Comparison of ENCODE assay signal across 15 cellular contexts in genomic region chr5:53472720-53473510, GRCh38. TPM values are rescaled to one million over a fixed set of nuclear protein-coding genes. Genes with fewer than 3 reads are reported as not detected.
DNase-seq lines count a peak whose midpoint lies in the region; ATAC-seq and TF ChIP-seq lines count a peak whose summit lies in the region.
"Had no signal": no experiment of that assay in that cellular context is flagged by ENCODE, and none has a peak within 500 bp of the region (broad histone marks: within the 10 kb centered on the region; RNA-seq: fewer than 3 reads in every experiment).

No MANE protein-coding gene starts in this region.

- peaks cover 45% of the 10 kb centered on the region for H3K27me3 Mint-ChIP-seq in activated CD8-positive, alpha-beta T cell treated with anti-CD3 and anti-CD28 coated beads for 36 hours

- H3K9me3 ChIP-seq in right atrium auricular region (no peaks in the 10 kb centered on the region), RWPE2 (ENCODE audit: severe bottlenecking) (no peaks in the 10 kb centered on the region), spleen (no peaks in the 10 kb centered on the region)
- H3K9me3 ChIP-seq: BE2C had no signal

- no peak overlapping the region for H3K4me3 Mint-ChIP-seq in activated CD8-positive, alpha-beta T cell treated with anti-CD3 and anti-CD28 coated beads for 36 hours
- H3K4me3 Mint-ChIP-seq: CD4-positive, alpha-beta memory T cell; GM23338 had no signal

- WGBS in spleen, 5 donors: 60 to 82% (median 68%) methylated on average over 4 of the region's 4 CpGs

- H3K4me3 ChIP-seq in right atrium auricular region: no peak overlapping the region
- H3K4me3 ChIP-seq in AG10803 (ENCODE audit: low read length): no peak overlapping the region
- H3K4me3 ChIP-seq in RWPE2 (ENCODE audit: severe bottlenecking): no peak overlapping the region
- H3K4me3 ChIP-seq in epithelial cell of esophagus (ENCODE audit: low read length): no peak overlapping the region
- no peak overlapping the region for H3K4me3 ChIP-seq in spleen
- H3K4me3 ChIP-seq: GM23338 had no signal

- TF ChIP-seq CTCF in right atrium auricular region (IDR thresholded peaks at IDR 0.05): no peak
- no peak for TF ChIP-seq CTCF in AG10803 (conservative IDR thresholded peaks at IDR 0.05; ENCODE audit: low read length)
- no peak for TF ChIP-seq CTCF in RWPE2 (IDR thresholded peaks at IDR 0.05; ENCODE audit: poor library complexity, severe bottlenecking)
- no peak for TF ChIP-seq CTCF in epithelial cell of esophagus (IDR thresholded peaks at IDR 0.05; ENCODE audit: insufficient read depth, low read depth, low read length, missing control alignments)
- no peak for TF ChIP-seq CTCF in spleen (IDR thresholded peaks at IDR 0.05 in 8 of 11, conservative IDR thresholded peaks at IDR 0.05 in 3 of 11)
- TF ChIP-seq CTCF in activated CD8-positive, alpha-beta T cell treated with anti-CD3 and anti-CD28 coated beads for 36 hours (IDR thresholded peaks at IDR 0.05): no peak

- H3K27me3 ChIP-seq in right atrium auricular region: no peaks in the 10 kb centered on the region
- H3K27me3 ChIP-seq in RWPE2 (ENCODE audit: insufficient read depth, poor library complexity, severe bottlenecking): no peaks in the 10 kb centered on the region
- H3K27me3 ChIP-seq in spleen (replicated peaks in 1 of 7): peaks cover 0 to 39% (median 2%) of the 10 kb centered on the region in 7 donors
- H3K27me3 ChIP-seq: BE2C had no signal

- no peaks in the 10 kb centered on the region for H3K36me3 Mint-ChIP-seq in activated CD8-positive, alpha-beta T cell treated with anti-CD3 and anti-CD28 coated beads for 36 hours (ENCODE audit: low read depth)
- H3K36me3 Mint-ChIP-seq: CD4-positive, alpha-beta memory T cell had no signal

- POLR2A ChIA-PET in activated CD8-positive, alpha-beta T cell treated with anti-CD3 and anti-CD28 coated beads for 36 hours (lab: Charles Lee): no interaction called here

- H3K4me1 Mint-ChIP-seq in activated CD8-positive, alpha-beta T cell treated with anti-CD3 and anti-CD28 coated beads for 36 hours (ENCODE audit: low read depth): no peaks in the 10 kb centered on the region
- H3K4me1 Mint-ChIP-seq: CD4-positive, alpha-beta memory T cell had no signal

- intact Hi-C loops in Right ventricle myocardium inferior (cut with DNase I) (no loop called here), spleen (cut with DNase I; ENCODE audit: low total_unique reads) (no loop called here)
- intact Hi-C loops in activated CD8-positive, alpha-beta T cell treated with anti-CD3 and anti-CD28 coated beads for 36 hours (cut with micrococcal nuclease): no loop called here

- H3K4me1 ChIP-seq in right atrium auricular region: no peaks in the 10 kb centered on the region
- peaks cover 36% of the 10 kb centered on the region for H3K4me1 ChIP-seq in RWPE2 (ENCODE audit: insufficient read depth, poor library complexity, severe bottlenecking)
- H3K4me1 ChIP-seq in spleen: peaks cover 0 to under 1% (median 0%) of the 10 kb centered on the region in 6 donors
- H3K4me1 ChIP-seq: BE2C had no signal

- no peak overlapping the region for H3K27ac ChIP-seq in right atrium auricular region
- H3K27ac ChIP-seq in RWPE2 (ENCODE audit: poor library complexity, severe bottlenecking): peak overlapping the region; percentile 85
- no peak overlapping the region for H3K27ac ChIP-seq in spleen
- H3K27ac ChIP-seq: C4-2B, HL-60 had no signal

- no peak overlapping the region for H3K27ac Mint-ChIP-seq in activated CD8-positive, alpha-beta T cell treated with anti-CD3 and anti-CD28 coated beads for 36 hours
- H3K27ac Mint-ChIP-seq: CD4-positive, alpha-beta memory T cell; GM23338 had no signal

- no peaks in the 10 kb centered on the region for H3K36me3 ChIP-seq in right atrium auricular region
- H3K36me3 ChIP-seq in RWPE2 (ENCODE audit: low read depth): no peaks in the 10 kb centered on the region
- no peaks in the 10 kb centered on the region for H3K36me3 ChIP-seq in spleen
- H3K36me3 ChIP-seq: BE2C had no signal

- DNase-seq in Right ventricle myocardium inferior (ENCODE audit: missing footprints): no peak
- no peak for DNase-seq in right atrium auricular region (ENCODE audit: low spot score)
- peak; percentile 37 for DNase-seq in AG10803 (ENCODE audit: low read depth)
- no peak for DNase-seq in RWPE2 (ENCODE audit: low spot score)
- DNase-seq in epithelial cell of esophagus (ENCODE audit: low read depth): peak; percentile 53
- no peak for DNase-seq in spleen
- no peak for DNase-seq in activated CD8-positive, alpha-beta T cell treated with anti-CD3 and anti-CD28 coated beads for 36 hours
- DNase-seq: BE2C; CD4-positive, alpha-beta memory T cell; DMS79 treated with DMSO at 0.1 percent for 48 hours; EL; H7 had no signal

- ATAC-seq in Right ventricle myocardium inferior: peak; percentile 76
- ATAC-seq in RWPE2 (ENCODE audit: low read depth): no peak
- ATAC-seq in activated CD8-positive, alpha-beta T cell treated with anti-CD3 and anti-CD28 coated beads for 36 hours: no peak
- ATAC-seq: GM23338 had no signal

- H3K9me3 Mint-ChIP-seq in activated CD8-positive, alpha-beta T cell treated with anti-CD3 and anti-CD28 coated beads for 36 hours: no peaks in the 10 kb centered on the region
- H3K9me3 Mint-ChIP-seq: CD4-positive, alpha-beta memory T cell; GM23338 had no signal

- CTCF ChIA-PET in activated CD8-positive, alpha-beta T cell treated with anti-CD3 and anti-CD28 coated beads for 36 hours (lab: Charles Lee): no interaction called here

- TF ChIP-seq POLR2A in spleen (IDR thresholded peaks at IDR 0.05): no peak

RNA-seq across cellular contexts. Expression of gene FST, which starts 7.5 kb away (rescaled TPM):
- total RNA-seq in Right ventricle myocardium inferior (10.6 TPM), right atrium auricular region (1 to 10 TPM in 1 of 2 donors, under 1 TPM in 1; 0.70 to 1.5 TPM), spleen (under 1 TPM in 1 of 7 donors, not detected in 6; 0.40 TPM)
- polyA plus RNA-seq in spleen: under 1 TPM; 0.06 to 0.36 (median 0.07) TPM
- under 1 TPM; 0.16 to 0.43 TPM for total RNA-seq in activated CD8-positive, alpha-beta T cell treated with anti-CD3 and anti-CD28 coated beads for 36 hours

Comparison
In these comparisons a context has a peak if more than half of its experiments do, and no peak if none do; other contexts are left out.
1. DNase-seq: peak in AG10803 (single experiment) and epithelial cell of esophagus (single experiment); none in Right ventricle myocardium inferior (single experiment), right atrium auricular region (single experiment), RWPE2 (single experiment), spleen (single experiment) and activated CD8-positive, alpha-beta T cell treated with anti-CD3 and anti-CD28 coated beads for 36 hours (single experiment).